16 cellular contexts compared by ENCODE assay signal in the genomic region with DNA sequence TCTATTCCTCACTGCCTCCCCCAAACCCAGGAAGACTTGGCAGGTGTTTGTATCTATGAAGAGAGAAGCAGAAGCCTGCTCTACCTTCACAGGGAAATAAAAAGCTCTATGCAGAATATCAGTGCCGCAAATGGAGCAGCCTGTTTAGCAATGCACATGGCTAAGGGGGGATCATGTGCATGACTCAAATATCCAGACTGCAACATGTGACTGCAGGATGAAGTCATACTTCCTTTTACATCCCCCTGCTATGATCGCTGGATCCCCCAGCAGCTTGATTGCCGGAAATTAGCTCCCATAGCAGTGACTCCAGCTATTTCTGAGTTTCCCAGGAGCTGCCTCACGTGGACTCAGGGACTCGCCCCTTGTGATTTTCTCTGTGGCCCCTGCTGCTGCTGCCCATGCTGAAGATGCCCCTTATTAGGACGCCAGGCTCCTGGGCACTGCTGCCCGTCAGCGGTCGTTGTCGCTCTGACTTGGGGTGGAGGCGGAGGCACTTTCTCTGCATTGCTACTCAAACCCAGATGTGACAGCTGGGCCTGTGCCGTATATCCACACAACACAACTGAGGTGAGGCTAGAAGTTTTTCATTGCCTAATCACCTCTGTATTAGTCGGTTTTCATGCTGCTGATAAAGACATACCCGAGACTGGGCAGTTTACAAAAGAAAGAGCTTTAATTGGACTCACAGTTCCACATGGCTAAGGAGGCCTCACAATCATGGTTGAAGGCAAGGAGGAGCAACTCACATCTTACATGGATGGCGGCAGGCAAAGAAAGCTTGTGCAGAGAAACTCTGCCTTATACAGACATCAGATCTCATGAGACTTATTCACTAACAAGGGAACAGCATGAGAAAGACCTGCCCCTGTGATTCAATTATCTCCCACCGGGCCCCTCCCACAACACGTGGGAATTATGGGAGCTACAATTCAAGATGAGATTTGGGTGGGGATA.
DNase-seq lines count a peak whose midpoint lies in the region; ATAC-seq, FAIRE-seq and TF ChIP-seq lines count a peak whose summit lies in the region.
"Had no signal": no experiment of that assay in that cellular context is flagged by ENCODE, and none has a peak within 500 bp of the region (broad histone marks: within the 10 kb centered on the region; RNA-seq: fewer than 3 reads in every experiment).

No MANE protein-coding gene starts in this region.

- ATAC-seq in HepG2 (no peak), GM18870 (IDR thresholded peaks at IDR 0.05; ENCODE audit: unreplicated experiment) (no peak)
- ATAC-seq: A549; activated T-helper 17 cell treated with anti-CD3 and anti-CD28 coated beads, Interleukin-2, amount 50 U/mL, for 72 hours had no signal

- 78% methylated on average over 17 of the region's 17 CpGs for WGBS in HepG2 (ENCODE audit: low lambda C conversion rate)
- WGBS in sigmoid colon, 2 donors, result 90 to 94% methylated on average over 17 of the region's 17 CpGs

- POLR2A ChIA-PET in HepG2 (lab: Yijun Ruan, JAX), result no interaction called here

- FAIRE-seq in HTR-8/SVneo (lab: Jason Lieb, UNC) (no peak), HepG2 (lab: Jason Lieb, UNC) (no peak)
- FAIRE-seq: A549, D721Med had no signal

- H3K79me2 ChIP-seq in HepG2 (ENCODE audit: insufficient read depth, low read length), result no peaks in the 10 kb centered on the region

- H3K4me3 ChIP-seq in brain microvascular endothelial cell (ENCODE audit: low read depth, low read length), result no peak overlapping the region
- H3K4me3 ChIP-seq in HepG2 (replicated peaks in 1 of 3; ENCODE audit: insufficient read depth in 1 of 3, low read depth in 2 of 3, low read length in 3 of 3), result no peak overlapping the region
- H3K4me3 ChIP-seq in sigmoid colon, result no peak overlapping the region
- H3K4me3 ChIP-seq: A549, breast epithelium, Peyer's patch had no signal

- peak; percentile 81 for DNase-seq in A172 (ENCODE audit: low spot score)
- DNase-seq in HTR-8/SVneo (ENCODE audit: insufficient read length, low spot score), result peak; percentile 32
- DNase-seq in brain microvascular endothelial cell, result peak; percentile 57
- no peak for DNase-seq in HepG2 (ENCODE audit: low spot score)
- DNase-seq in cerebellar cortex (ENCODE audit: low spot score), result no peak
- no peak for DNase-seq in sigmoid colon
- no peak for DNase-seq in mucosa of gallbladder (ENCODE audit: low spot score)
- DNase-seq: activated CD4-positive, alpha-beta T cell treated with anti-CD3 and anti-CD28 coated beads, Interleukin-2, amount 50 U/mL, for 48 hours; mammary epithelial cell; NCI-H510A; Peyer's patch had no signal

- H3K4me2 ChIP-seq in HepG2 (ENCODE audit: low read depth, low read length), result no peak overlapping the region
- H3K4me2 ChIP-seq: A549 had no signal

- in situ Hi-C loops in brain microvascular endothelial cell (cut with HindIII; ENCODE audit: low pct_ligation_motif_present, low sequenced_read_pairs) (no loop called here), HepG2 (cut with HindIII; ENCODE audit: extremely low pct_ligation_motif_present, low pct_unique_long_range_greater_than_20kb) (no loop called here)

- TF ChIP-seq EP300 in HepG2 (IDR thresholded peaks at IDR 0.05; ENCODE audit: low read depth in 2 of 2, low read length in 2 of 2), result no peak
- no peak for TF ChIP-seq EP300 in HepG2 (CRISPR knock-in tag; IDR thresholded peaks at IDR 0.05; ENCODE audit: borderline replicate concordance)
- TF ChIP-seq EP300 in sigmoid colon (IDR thresholded peaks at IDR 0.05), result no peak

- no peak for TF ChIP-seq CTCF in brain microvascular endothelial cell (IDR thresholded peaks at IDR 0.05; ENCODE audit: low read depth, low read length, missing control alignments)
- TF ChIP-seq CTCF in HepG2 (CRISPR knock-in tag; IDR thresholded peaks at IDR 0.05), result no peak
- TF ChIP-seq CTCF in sigmoid colon (IDR thresholded peaks at IDR 0.05), result no peak

- peak overlapping the region; percentile 11 for H3K27ac ChIP-seq in brain microvascular endothelial cell
- no peak overlapping the region for H3K27ac ChIP-seq in HepG2 (ENCODE audit: extremely low read length, insufficient read depth, low read length)
- H3K27ac ChIP-seq in sigmoid colon, result no peak overlapping the region
- H3K27ac ChIP-seq: A549, breast epithelium, Peyer's patch had no signal

- no peak overlapping the region for H2AFZ ChIP-seq in HepG2 (ENCODE audit: low read length)

- no peaks in the 10 kb centered on the region for H3K27me3 ChIP-seq in brain microvascular endothelial cell (replicated peaks)
- no peaks in the 10 kb centered on the region for H3K27me3 ChIP-seq in HepG2 (ENCODE audit: control insufficient read depth in 1 of 2, insufficient read depth in 2 of 2, low read length in 2 of 2)
- no peaks in the 10 kb centered on the region for H3K27me3 ChIP-seq in sigmoid colon
- H3K27me3 ChIP-seq: breast epithelium, Peyer's patch had no signal

- intact Hi-C loops in HepG2 (cut with micrococcal nuclease; ENCODE audit: unreplicated experiment), result no loop called here
- intact Hi-C loops in sigmoid colon (cut with DNase I), result no loop called here

- no peaks in the 10 kb centered on the region for H4K20me1 ChIP-seq in HepG2 (ENCODE audit: insufficient read depth, low read length)

- no peak for TF ChIP-seq RAD21 in HepG2 (CRISPR knock-in tag; IDR thresholded peaks at IDR 0.05)

- TF ChIP-seq POLR2A in HepG2 (IDR thresholded peaks at IDR 0.05; ENCODE audit: insufficient read depth in 1 of 2, low read depth in 2 of 2, low read length in 2 of 2), result no peak
- no peak for TF ChIP-seq POLR2A in sigmoid colon (IDR thresholded peaks at IDR 0.05)

- BruUV-seq in HepG2 (replicated peaks; lab: Mats Ljungman, UMichigan), result no TSS peak

- CTCF ChIA-PET in HepG2 (lab: Yijun Ruan, JAX; ENCODE audit: low intra/inter-chr PET ratio, low total read pairs), result no interaction called here

- H3K36me3 ChIP-seq in brain microvascular endothelial cell (replicated peaks) (no peaks in the 10 kb centered on the region), HepG2 (replicated peaks in 1 of 2; ENCODE audit: control insufficient read depth in 1 of 2, insufficient read depth in 2 of 2, low read length in 2 of 2) (no peaks in the 10 kb centered on the region), sigmoid colon (no peaks in the 10 kb centered on the region)
- H3K36me3 ChIP-seq: breast epithelium, Peyer's patch had no signal

- H3K9me3 ChIP-seq in HepG2 (ENCODE audit: low read length) (no peaks in the 10 kb centered on the region), sigmoid colon (no peaks in the 10 kb centered on the region)
- H3K9me3 ChIP-seq: A549, breast epithelium, Peyer's patch had no signal

- H3K4me1 ChIP-seq in HepG2 (ENCODE audit: insufficient read depth, low read length), result peaks cover 25% of the 10 kb centered on the region
- H3K4me1 ChIP-seq in sigmoid colon, result no peaks in the 10 kb centered on the region
- H3K4me1 ChIP-seq: A549, breast epithelium, Peyer's patch had no signal

- H3K9ac ChIP-seq in HepG2 (ENCODE audit: insufficient read depth, low read depth, low read length), result no peak overlapping the region

TF ChIP-seq in HepG2, 621 proteins besides CTCF, POLR2A, EP300 and RAD21 (continues in another document):
- TF ChIP-seq ZNF362 (CRISPR knock-in tag; IDR thresholded peaks at IDR 0.05; ENCODE audit: borderline replicate concordance), result no peak
- TF ChIP-seq SIX1 (CRISPR knock-in tag; IDR thresholded peaks at IDR 0.05; ENCODE audit: borderline replicate concordance), result no peak
- no peak for TF ChIP-seq ARID5B (CRISPR knock-in tag; IDR thresholded peaks at IDR 0.05)
- TF ChIP-seq, protein P1, sequence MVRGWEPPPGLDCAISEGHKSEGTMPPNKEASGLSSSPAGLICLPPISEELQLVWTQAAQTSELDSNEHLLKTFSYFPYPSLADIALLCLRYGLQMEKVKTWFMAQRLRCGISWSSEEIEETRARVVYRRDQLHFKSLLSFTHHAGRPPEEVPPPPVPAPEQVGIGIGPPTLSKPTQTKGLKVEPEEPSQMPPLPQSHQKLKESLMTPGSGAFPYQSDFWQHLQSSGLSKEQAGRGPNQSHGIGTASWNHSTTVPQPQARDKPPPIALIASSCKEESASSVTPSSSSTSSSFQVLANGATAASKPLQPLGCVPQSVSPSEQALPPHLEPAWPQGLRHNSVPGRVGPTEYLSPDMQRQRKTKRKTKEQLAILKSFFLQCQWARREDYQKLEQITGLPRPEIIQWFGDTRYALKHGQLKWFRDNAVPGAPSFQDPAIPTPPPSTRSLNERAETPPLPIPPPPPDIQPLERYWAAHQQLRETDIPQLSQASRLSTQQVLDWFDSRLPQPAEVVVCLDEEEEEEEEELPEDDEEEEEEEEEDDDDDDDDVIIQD (CRISPR knock-in tag; IDR thresholded peaks at IDR 0.05; ENCODE audit: low read depth), result no peak

Comparison
In these comparisons a context has a peak if more than half of its experiments do, and no peak if none do; other contexts are left out.
1. DNase-seq: peak in A172 (single experiment), HTR-8/SVneo (single experiment) and brain microvascular endothelial cell (single experiment); none in HepG2 (single experiment), cerebellar cortex (single experiment), sigmoid colon (single experiment) and mucosa of gallbladder (single experiment).